In the genomic region with DNA sequence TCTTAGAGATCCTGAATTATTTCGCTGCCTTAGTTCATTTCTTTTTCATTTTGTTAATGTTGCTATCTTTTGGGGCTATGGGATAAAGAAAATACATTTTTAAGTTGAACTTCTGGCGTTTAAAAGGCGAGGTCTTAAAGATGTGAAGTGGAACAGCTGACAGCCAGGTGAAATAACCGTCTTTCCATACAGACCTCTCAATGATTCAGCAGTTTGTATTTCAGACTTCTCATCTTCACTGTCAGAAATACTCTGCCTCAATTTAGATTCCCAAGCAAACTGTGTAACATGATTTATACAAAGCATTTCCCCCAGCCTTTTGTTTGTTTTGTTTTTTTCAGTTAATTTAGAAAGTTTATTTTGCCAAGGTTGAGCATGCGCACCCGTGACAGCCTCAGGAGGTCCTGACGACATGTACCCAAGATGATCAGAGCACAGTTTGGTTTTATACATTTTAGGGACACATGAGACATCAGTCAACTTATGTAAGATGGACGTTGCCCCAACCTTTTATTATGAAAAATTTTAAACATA, we compare ENCODE assay signal across 19 cellular contexts. TPM values are rescaled to one million over a fixed set of nuclear protein-coding genes. Genes with fewer than 3 reads are reported as not detected.
A peak's percentile ranks its signal among the peaks of the same experiment; 100 is the strongest.
DNase-seq lines count a peak whose midpoint lies in the region; ATAC-seq and TF ChIP-seq lines count a peak whose summit lies in the region.
"Had no signal": no experiment of that assay in that cellular context is flagged by ENCODE, and none has a peak within 500 bp of the region (broad histone marks: within the 10 kb centered on the region; RNA-seq: fewer than 3 reads in every experiment).

No MANE protein-coding gene starts in this region.

- H3K27me3 ChIP-seq in endodermal cell (ENCODE audit: control insufficient read depth, insufficient read depth, low read length, poor library complexity, severe bottlenecking) (no peaks in the 10 kb centered on the region), subcutaneous abdominal adipose tissue (ENCODE audit: control insufficient read depth in 5 of 5, insufficient read depth in 4 of 5, low read length in 5 of 5) (no peaks in the 10 kb centered on the region)
- H3K27me3 ChIP-seq: BLaER1 treated with 17β-estradiol and CSF1 and Interleukin-3, amounts not matched to agents 10 nM and 100 nM had no signal

- H3K9me3 ChIP-seq in endodermal cell (ENCODE audit: control insufficient read depth, low read length): no peaks in the 10 kb centered on the region
- H3K9me3 ChIP-seq in subcutaneous abdominal adipose tissue (ENCODE audit: control insufficient read depth in 5 of 5, low read length in 5 of 5): no peaks in the 10 kb centered on the region
- H3K9me3 ChIP-seq: BLaER1 treated with 17β-estradiol and CSF1 and Interleukin-3, amounts not matched to agents 10 nM and 100 nM had no signal

- H3K4me3 ChIP-seq in endodermal cell (ENCODE audit: low read length) (no peak overlapping the region), subcutaneous abdominal adipose tissue (ENCODE audit: low read depth in 1 of 5, low read length in 5 of 5) (no peak overlapping the region)
- H3K4me3 ChIP-seq: BLaER1 treated with 17β-estradiol and CSF1 and Interleukin-3, amounts not matched to agents 10 nM and 100 nM; GM23248 had no signal

- WGBS in endodermal cell (ENCODE audit: insufficient coverage in 1 of 2, insufficient read length in 1 of 2), 2 experiments: 93 to 98% methylated on average over 7 of the region's 8 CpGs

- no peak for DNase-seq in T-helper 2 cell treated with Interferon-gamma antibody and Interleukin-4, amounts not matched to agents 5 μg/mL and 100 μg/mL, for 36 hours (ENCODE audit: low spot score)
- DNase-seq in T-helper 2 cell (no peak), SHP77 treated with DMSO at 0.1 percent for 48 hours (lab: John Stamatoyannopoulos, UW) (peak; percentile 34), endodermal cell (peak; percentile 7), posterior cingulate gyrus (no peak)
- DNase-seq in stimulated activated effector memory CD8-positive, alpha-beta T cell treated with anti-CD3 and anti-CD28 coated beads, Interleukin-12 subunit alpha, Interleukin-12 subunit beta, amount 100 ng/mL, for 72 hours (ENCODE audit: low spot score in 2 of 2): no peak
- DNase-seq: activated CD4-positive, alpha-beta T cell treated with anti-CD3 and anti-CD28 coated beads, Interleukin-2, amount 50 U/mL, for 48 hours; activated naive CD8-positive, alpha-beta T cell treated with anti-CD3 and anti-CD28 coated beads for 36 hours; Karpas-422; NCI-H1092; NCI-H2081 treated with DMSO at 0.1 percent for 48 hours; NCI-H524 treated with DMSO at 0.1 percent for 48 hours; SW 1271 had no signal

- no peak for TF ChIP-seq CTCF in endodermal cell (conservative IDR thresholded peaks at IDR 0.05)

- H3K27me3 Mint-ChIP-seq in T-helper 2 cell treated with Interferon-gamma antibody and Interleukin-4, amounts not matched to agents 5 μg/mL and 100 μg/mL, for 36 hours (ENCODE audit: low read depth): no peaks in the 10 kb centered on the region
- no peaks in the 10 kb centered on the region for H3K27me3 Mint-ChIP-seq in endodermal cell (ENCODE audit: insufficient read depth)
- H3K27me3 Mint-ChIP-seq: activated naive CD8-positive, alpha-beta T cell treated with anti-CD3 and anti-CD28 coated beads for 36 hours; stimulated activated memory B cell treated with anti-CD40 and anti-IgM and Interleukin-4, amounts not matched to agents 10 μg/mL and 1 μg/mL and 100 μg/mL, for 72 hours had no signal

- no peak overlapping the region for H3K4me3 Mint-ChIP-seq in T-helper 2 cell treated with Interferon-gamma antibody and Interleukin-4, amounts not matched to agents 5 μg/mL and 100 μg/mL, for 36 hours
- H3K4me3 Mint-ChIP-seq in endodermal cell: no peak overlapping the region
- H3K4me3 Mint-ChIP-seq in stimulated activated effector memory CD8-positive, alpha-beta T cell treated with anti-CD3 and anti-CD28 coated beads, Interleukin-12 subunit alpha, Interleukin-12 subunit beta, amount 100 ng/mL, for 72 hours: no peak overlapping the region
- H3K4me3 Mint-ChIP-seq: activated naive CD8-positive, alpha-beta T cell treated with anti-CD3 and anti-CD28 coated beads for 36 hours; stimulated activated memory B cell treated with anti-CD40 and anti-IgM and Interleukin-4, amounts not matched to agents 10 μg/mL and 1 μg/mL and 100 μg/mL, for 72 hours had no signal

- H3K9ac ChIP-seq in endodermal cell (ENCODE audit: extremely low read depth, low read length, poor library complexity, severe bottlenecking) (no peak overlapping the region), subcutaneous abdominal adipose tissue (ENCODE audit: low read length in 5 of 5) (no peak overlapping the region)
- H3K9ac ChIP-seq: GM23248 had no signal

- no peaks in the 10 kb centered on the region for H3K9me3 Mint-ChIP-seq in T-helper 2 cell treated with Interferon-gamma antibody and Interleukin-4, amounts not matched to agents 5 μg/mL and 100 μg/mL, for 36 hours
- no peaks in the 10 kb centered on the region for H3K9me3 Mint-ChIP-seq in endodermal cell
- H3K9me3 Mint-ChIP-seq in stimulated activated effector memory CD8-positive, alpha-beta T cell treated with anti-CD3 and anti-CD28 coated beads, Interleukin-12 subunit alpha, Interleukin-12 subunit beta, amount 100 ng/mL, for 72 hours: no peaks in the 10 kb centered on the region
- H3K9me3 Mint-ChIP-seq: activated naive CD8-positive, alpha-beta T cell treated with anti-CD3 and anti-CD28 coated beads for 36 hours; stimulated activated memory B cell treated with anti-CD40 and anti-IgM and Interleukin-4, amounts not matched to agents 10 μg/mL and 1 μg/mL and 100 μg/mL, for 72 hours had no signal

- peak overlapping the region; percentile 42 for H3K27ac Mint-ChIP-seq in T-helper 2 cell treated with Interferon-gamma antibody and Interleukin-4, amounts not matched to agents 5 μg/mL and 100 μg/mL, for 36 hours
- H3K27ac Mint-ChIP-seq in endodermal cell: peak overlapping the region; percentile 18
- H3K27ac Mint-ChIP-seq in stimulated activated effector memory CD8-positive, alpha-beta T cell treated with anti-CD3 and anti-CD28 coated beads, Interleukin-12 subunit alpha, Interleukin-12 subunit beta, amount 100 ng/mL, for 72 hours: no peak overlapping the region
- H3K27ac Mint-ChIP-seq: activated naive CD8-positive, alpha-beta T cell treated with anti-CD3 and anti-CD28 coated beads for 36 hours; stimulated activated memory B cell treated with anti-CD40 and anti-IgM and Interleukin-4, amounts not matched to agents 10 μg/mL and 1 μg/mL and 100 μg/mL, for 72 hours had no signal

- no peak for ATAC-seq in stimulated activated effector memory CD8-positive, alpha-beta T cell treated with anti-CD3 and anti-CD28 coated beads, Interleukin-12 subunit alpha, Interleukin-12 subunit beta, amount 100 ng/mL, for 72 hours
- ATAC-seq in HG03520 (IDR thresholded peaks at IDR 0.05; ENCODE audit: unreplicated experiment): no peak
- ATAC-seq: stimulated activated memory B cell treated with anti-CD40 and anti-IgM and Interleukin-4, amounts not matched to agents 10 μg/mL and 1 μg/mL and 100 μg/mL, for 72 hours had no signal

- intact Hi-C loops in posterior cingulate gyrus (cut with DNase I): no loop called here

- H3K27ac ChIP-seq in endodermal cell (ENCODE audit: low read depth, low read length): peak overlapping the region; percentile 93
- peak overlapping the region; percentile 27 for H3K27ac ChIP-seq in subcutaneous abdominal adipose tissue (ENCODE audit: low read depth, low read length)
- H3K27ac ChIP-seq: GM23248, VCaP had no signal

- peaks cover 33% of the 10 kb centered on the region for H3K36me3 ChIP-seq in endodermal cell (ENCODE audit: control insufficient read depth, insufficient read depth, low read length)
- H3K36me3 ChIP-seq in subcutaneous abdominal adipose tissue (ENCODE audit: control insufficient read depth in 5 of 5, insufficient read depth in 5 of 5, low read length in 5 of 5): peaks cover 15 to 69% (median 50%) of the 10 kb centered on the region in 5 donors

- peaks cover 40% of the 10 kb centered on the region for H3K36me3 Mint-ChIP-seq in T-helper 2 cell treated with Interferon-gamma antibody and Interleukin-4, amounts not matched to agents 5 μg/mL and 100 μg/mL, for 36 hours (ENCODE audit: low read depth)
- H3K36me3 Mint-ChIP-seq in endodermal cell (ENCODE audit: low read depth): peaks cover 26% of the 10 kb centered on the region
- peaks cover 86% of the 10 kb centered on the region for H3K36me3 Mint-ChIP-seq in stimulated activated effector memory CD8-positive, alpha-beta T cell treated with anti-CD3 and anti-CD28 coated beads, Interleukin-12 subunit alpha, Interleukin-12 subunit beta, amount 100 ng/mL, for 72 hours

- peaks cover 12% of the 10 kb centered on the region for H3K4me1 Mint-ChIP-seq in T-helper 2 cell treated with Interferon-gamma antibody and Interleukin-4, amounts not matched to agents 5 μg/mL and 100 μg/mL, for 36 hours (ENCODE audit: low read depth)
- peaks cover 2% of the 10 kb centered on the region for H3K4me1 Mint-ChIP-seq in endodermal cell
- H3K4me1 Mint-ChIP-seq in stimulated activated effector memory CD8-positive, alpha-beta T cell treated with anti-CD3 and anti-CD28 coated beads, Interleukin-12 subunit alpha, Interleukin-12 subunit beta, amount 100 ng/mL, for 72 hours: peaks cover 5% of the 10 kb centered on the region
- H3K4me1 Mint-ChIP-seq: activated naive CD8-positive, alpha-beta T cell treated with anti-CD3 and anti-CD28 coated beads for 36 hours had no signal

- peaks cover 7% of the 10 kb centered on the region for H3K4me1 ChIP-seq in endodermal cell (ENCODE audit: control insufficient read depth, insufficient read depth, low read length)
- peaks cover 9 to 17% (median 14%) of the 10 kb centered on the region in 5 donors for H3K4me1 ChIP-seq in subcutaneous abdominal adipose tissue (ENCODE audit: control insufficient read depth in 5 of 5, insufficient read depth in 5 of 5, low read length in 5 of 5)

RNA-seq across cellular contexts. Expression of a gene that starts 40.0 kb away (rescaled TPM):
- 10 to 100 TPM in 1 of 2 donors, 1 to 10 TPM in 1; 8.6 to 10.3 TPM for total RNA-seq in endodermal cell
- polyA plus RNA-seq in endodermal cell (2013, experiment 1 of 2): 8.2 TPM
- 7.0 TPM for polyA plus RNA-seq in endodermal cell (2013, experiment 2 of 2)

Comparison
In these comparisons a context has a peak if more than half of its experiments do, and no peak if none do; other contexts are left out.
1. DNase-seq: peak in SHP77 treated with DMSO at 0.1 percent for 48 hours (single experiment) and endodermal cell (single experiment); none in T-helper 2 cell treated with Interferon-gamma antibody and Interleukin-4, amounts not matched to agents 5 μg/mL and 100 μg/mL, for 36 hours (single experiment), T-helper 2 cell (0 of 5), stimulated activated effector memory CD8-positive, alpha-beta T cell treated with anti-CD3 and anti-CD28 coated beads, Interleukin-12 subunit alpha, Interleukin-12 subunit beta, amount 100 ng/mL, for 72 hours (0 of 2) and posterior cingulate gyrus (0 of 10).